ENCODE assay signal across 1 cellular context in the genomic region with DNA sequence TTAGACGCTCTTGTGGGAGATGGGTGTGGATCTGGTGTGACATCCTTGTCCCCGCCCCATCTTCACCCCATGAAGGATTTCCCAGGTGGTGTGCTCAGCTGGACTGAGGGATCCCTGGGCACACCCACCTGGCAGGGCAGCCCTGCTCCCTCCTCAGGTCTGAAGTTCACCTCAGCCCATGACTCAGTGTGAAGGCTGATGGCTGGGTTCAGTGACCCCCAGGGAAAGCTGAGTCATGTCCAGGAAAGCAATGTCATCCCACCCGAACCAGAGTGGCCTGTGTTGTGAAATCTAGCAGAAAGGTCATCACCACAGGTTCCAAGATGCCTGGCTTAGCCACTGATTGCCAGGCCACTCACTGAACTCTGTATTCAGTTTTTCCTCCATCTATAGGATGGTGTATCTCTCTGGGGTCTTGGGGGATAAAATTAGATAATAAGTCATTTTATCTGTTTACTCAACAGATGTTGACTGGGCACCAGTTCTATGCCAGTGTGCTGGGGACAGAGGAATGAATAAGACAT.
TF ChIP-seq lines count a peak whose summit lies in the region.

No MANE protein-coding gene starts in this region.

TF ChIP-seq in HepG2, 621 proteins besides CTCF, POLR2A, EP300 and RAD21 (continued from another document and continues in another):
- TF ChIP-seq, protein P1, sequence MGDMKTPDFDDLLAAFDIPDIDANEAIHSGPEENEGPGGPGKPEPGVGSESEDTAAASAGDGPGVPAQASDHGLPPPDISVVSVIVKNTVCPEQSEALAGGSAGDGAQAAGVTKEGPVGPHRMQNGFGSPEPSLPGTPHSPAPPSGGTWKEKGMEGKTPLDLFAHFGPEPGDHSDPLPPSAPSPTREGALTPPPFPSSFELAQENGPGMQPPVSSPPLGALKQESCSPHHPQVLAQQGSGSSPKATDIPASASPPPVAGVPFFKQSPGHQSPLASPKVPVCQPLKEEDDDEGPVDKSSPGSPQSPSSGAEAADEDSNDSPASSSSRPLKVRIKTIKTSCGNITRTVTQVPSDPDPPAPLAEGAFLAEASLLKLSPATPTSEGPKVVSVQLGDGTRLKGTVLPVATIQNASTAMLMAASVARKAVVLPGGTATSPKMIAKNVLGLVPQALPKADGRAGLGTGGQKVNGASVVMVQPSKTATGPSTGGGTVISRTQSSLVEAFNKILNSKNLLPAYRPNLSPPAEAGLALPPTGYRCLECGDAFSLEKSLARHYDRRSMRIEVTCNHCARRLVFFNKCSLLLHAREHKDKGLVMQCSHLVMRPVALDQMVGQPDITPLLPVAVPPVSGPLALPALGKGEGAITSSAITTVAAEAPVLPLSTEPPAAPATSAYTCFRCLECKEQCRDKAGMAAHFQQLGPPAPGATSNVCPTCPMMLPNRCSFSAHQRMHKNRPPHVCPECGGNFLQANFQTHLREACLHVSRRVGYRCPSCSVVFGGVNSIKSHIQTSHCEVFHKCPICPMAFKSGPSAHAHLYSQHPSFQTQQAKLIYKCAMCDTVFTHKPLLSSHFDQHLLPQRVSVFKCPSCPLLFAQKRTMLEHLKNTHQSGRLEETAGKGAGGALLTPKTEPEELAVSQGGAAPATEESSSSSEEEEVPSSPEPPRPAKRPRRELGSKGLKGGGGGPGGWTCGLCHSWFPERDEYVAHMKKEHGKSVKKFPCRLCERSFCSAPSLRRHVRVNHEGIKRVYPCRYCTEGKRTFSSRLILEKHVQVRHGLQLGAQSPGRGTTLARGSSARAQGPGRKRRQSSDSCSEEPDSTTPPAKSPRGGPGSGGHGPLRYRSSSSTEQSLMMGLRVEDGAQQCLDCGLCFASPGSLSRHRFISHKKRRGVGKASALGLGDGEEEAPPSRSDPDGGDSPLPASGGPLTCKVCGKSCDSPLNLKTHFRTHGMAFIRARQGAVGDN (CRISPR knock-in tag; IDR thresholded peaks at IDR 0.05), result peak; percentile 83
- TF ChIP-seq FLYWCH1 (CRISPR knock-in tag; IDR thresholded peaks at IDR 0.05) (no peak), BATF2 (CRISPR knock-in tag; IDR thresholded peaks at IDR 0.05) (no peak), ZNF674 (CRISPR knock-in tag; IDR thresholded peaks at IDR 0.05; ENCODE audit: low read depth) (no peak), IKZF1 (IDR thresholded peaks at IDR 0.05) (no peak), ZNF83 (CRISPR knock-in tag; IDR thresholded peaks at IDR 0.05; ENCODE audit: borderline replicate concordance) (no peak), ZNF879 (CRISPR knock-in tag; IDR thresholded peaks at IDR 0.05) (no peak), ZXDC (CRISPR knock-in tag; IDR thresholded peaks at IDR 0.05) (no peak), ZBTB49 (CRISPR knock-in tag; IDR thresholded peaks at IDR 0.05; ENCODE audit: borderline replicate concordance) (no peak), ZNF326 (CRISPR knock-in tag; IDR thresholded peaks at IDR 0.05; ENCODE audit: borderline replicate concordance) (no peak), ZFP36L2 (CRISPR knock-in tag; IDR thresholded peaks at IDR 0.05) (no peak), TFDP1 (CRISPR knock-in tag; IDR thresholded peaks at IDR 0.05; ENCODE audit: borderline replicate concordance) (no peak), PCBP1 (IDR thresholded peaks at IDR 0.05; ENCODE audit: borderline replicate concordance, low read depth, low read length) (no peak), ZNF225 (CRISPR knock-in tag; IDR thresholded peaks at IDR 0.05) (0 out of 2 replicates have a peak, but pooled peaks have one; percentile 44), ZNF839 (CRISPR knock-in tag; IDR thresholded peaks at IDR 0.05; ENCODE audit: borderline replicate concordance) (peak; percentile 45; the same call in 1 of the 2 replicates), KLF12 (CRISPR knock-in tag; IDR thresholded peaks at IDR 0.05; ENCODE audit: borderline replicate concordance) (no peak; the same call in 1 of the 2 replicates), ZNF710 (CRISPR knock-in tag; IDR thresholded peaks at IDR 0.05; ENCODE audit: borderline replicate concordance) (peak; percentile 63; the same call in 1 of the 2 replicates), ZNF883 (CRISPR knock-in tag; IDR thresholded peaks at IDR 0.05; ENCODE audit: not compliant biosample characterization) (no peak), NFYC (CRISPR knock-in tag; IDR thresholded peaks at IDR 0.05) (peak; percentile 26; the same call in 1 of the 2 replicates), DNMT3B (CRISPR knock-in tag; conservative IDR thresholded peaks at IDR 0.05) (peak; percentile 90), DMTF1 (CRISPR knock-in tag; IDR thresholded peaks at IDR 0.05) (no peak), TAF1 (CRISPR knock-in tag; IDR thresholded peaks at IDR 0.05) (no peak), SMAD1 (CRISPR knock-in tag; IDR thresholded peaks at IDR 0.05; ENCODE audit: borderline replicate concordance, low read depth) (no peak; the same call in 1 of the 2 replicates), MAF1 (CRISPR knock-in tag; IDR thresholded peaks at IDR 0.05; ENCODE audit: borderline replicate concordance) (no peak), CAMTA2 (CRISPR knock-in tag; IDR thresholded peaks at IDR 0.05; ENCODE audit: borderline replicate concordance) (no peak)
- TF ChIP-seq, protein P2, sequence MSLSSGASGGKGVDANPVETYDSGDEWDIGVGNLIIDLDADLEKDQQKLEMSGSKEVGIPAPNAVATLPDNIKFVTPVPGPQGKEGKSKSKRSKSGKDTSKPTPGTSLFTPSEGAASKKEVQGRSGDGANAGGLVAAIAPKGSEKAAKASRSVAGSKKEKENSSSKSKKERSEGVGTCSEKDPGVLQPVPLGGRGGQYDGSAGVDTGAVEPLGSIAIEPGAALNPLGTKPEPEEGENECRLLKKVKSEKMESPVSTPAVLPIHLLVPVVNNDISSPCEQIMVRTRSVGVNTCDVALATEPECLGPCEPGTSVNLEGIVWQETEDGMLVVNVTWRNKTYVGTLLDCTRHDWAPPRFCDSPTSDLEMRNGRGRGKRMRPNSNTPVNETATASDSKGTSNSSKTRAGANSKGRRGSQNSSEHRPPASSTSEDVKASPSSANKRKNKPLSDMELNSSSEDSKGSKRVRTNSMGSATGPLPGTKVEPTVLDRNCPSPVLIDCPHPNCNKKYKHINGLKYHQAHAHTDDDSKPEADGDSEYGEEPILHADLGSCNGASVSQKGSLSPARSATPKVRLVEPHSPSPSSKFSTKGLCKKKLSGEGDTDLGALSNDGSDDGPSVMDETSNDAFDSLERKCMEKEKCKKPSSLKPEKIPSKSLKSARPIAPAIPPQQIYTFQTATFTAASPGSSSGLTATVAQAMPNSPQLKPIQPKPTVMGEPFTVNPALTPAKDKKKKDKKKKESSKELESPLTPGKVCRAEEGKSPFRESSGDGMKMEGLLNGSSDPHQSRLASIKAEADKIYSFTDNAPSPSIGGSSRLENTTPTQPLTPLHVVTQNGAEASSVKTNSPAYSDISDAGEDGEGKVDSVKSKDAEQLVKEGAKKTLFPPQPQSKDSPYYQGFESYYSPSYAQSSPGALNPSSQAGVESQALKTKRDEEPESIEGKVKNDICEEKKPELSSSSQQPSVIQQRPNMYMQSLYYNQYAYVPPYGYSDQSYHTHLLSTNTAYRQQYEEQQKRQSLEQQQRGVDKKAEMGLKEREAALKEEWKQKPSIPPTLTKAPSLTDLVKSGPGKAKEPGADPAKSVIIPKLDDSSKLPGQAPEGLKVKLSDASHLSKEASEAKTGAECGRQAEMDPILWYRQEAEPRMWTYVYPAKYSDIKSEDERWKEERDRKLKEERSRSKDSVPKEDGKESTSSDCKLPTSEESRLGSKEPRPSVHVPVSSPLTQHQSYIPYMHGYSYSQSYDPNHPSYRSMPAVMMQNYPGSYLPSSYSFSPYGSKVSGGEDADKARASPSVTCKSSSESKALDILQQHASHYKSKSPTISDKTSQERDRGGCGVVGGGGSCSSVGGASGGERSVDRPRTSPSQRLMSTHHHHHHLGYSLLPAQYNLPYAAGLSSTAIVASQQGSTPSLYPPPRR (CRISPR knock-in tag; IDR thresholded peaks at IDR 0.05; ENCODE audit: borderline replicate concordance), result peak; percentile 91
- TF ChIP-seq, protein P3, sequence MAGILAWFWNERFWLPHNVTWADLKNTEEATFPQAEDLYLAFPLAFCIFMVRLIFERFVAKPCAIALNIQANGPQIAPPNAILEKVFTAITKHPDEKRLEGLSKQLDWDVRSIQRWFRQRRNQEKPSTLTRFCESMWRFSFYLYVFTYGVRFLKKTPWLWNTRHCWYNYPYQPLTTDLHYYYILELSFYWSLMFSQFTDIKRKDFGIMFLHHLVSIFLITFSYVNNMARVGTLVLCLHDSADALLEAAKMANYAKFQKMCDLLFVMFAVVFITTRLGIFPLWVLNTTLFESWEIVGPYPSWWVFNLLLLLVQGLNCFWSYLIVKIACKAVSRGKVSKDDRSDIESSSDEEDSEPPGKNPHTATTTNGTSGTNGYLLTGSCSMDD (CRISPR knock-in tag; IDR thresholded peaks at IDR 0.05), result no peak
- TF ChIP-seq, protein P4, sequence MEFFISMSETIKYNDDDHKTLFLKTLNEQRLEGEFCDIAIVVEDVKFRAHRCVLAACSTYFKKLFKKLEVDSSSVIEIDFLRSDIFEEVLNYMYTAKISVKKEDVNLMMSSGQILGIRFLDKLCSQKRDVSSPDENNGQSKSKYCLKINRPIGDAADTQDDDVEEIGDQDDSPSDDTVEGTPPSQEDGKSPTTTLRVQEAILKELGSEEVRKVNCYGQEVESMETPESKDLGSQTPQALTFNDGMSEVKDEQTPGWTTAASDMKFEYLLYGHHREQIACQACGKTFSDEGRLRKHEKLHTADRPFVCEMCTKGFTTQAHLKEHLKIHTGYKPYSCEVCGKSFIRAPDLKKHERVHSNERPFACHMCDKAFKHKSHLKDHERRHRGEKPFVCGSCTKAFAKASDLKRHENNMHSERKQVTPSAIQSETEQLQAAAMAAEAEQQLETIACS (CRISPR knock-in tag; IDR thresholded peaks at IDR 0.05), result no peak
